In genomic region chr15:40894689-40895308, GRCh38 we compare ENCODE assay signal across 1 cellular context.
A peak's percentile ranks its signal among the peaks of the same experiment; 100 is the strongest.
TF ChIP-seq lines count a peak whose summit lies in the region.

No MANE protein-coding gene starts in this region.

TF ChIP-seq in HEK293, 187 proteins besides CTCF, POLR2A, EP300 and RAD21 (continued from another document and continues in another):
- no peak for TF ChIP-seq ZNF132 (tag by site-specific recombination; IDR thresholded peaks at IDR 0.05; ENCODE audit: borderline replicate concordance)
- TF ChIP-seq ZBTB10 (tag by site-specific recombination; IDR thresholded peaks at IDR 0.05), result no peak
- TF ChIP-seq ZNF791 (tag by site-specific recombination; IDR thresholded peaks at IDR 0.05), result no peak
- no peak for TF ChIP-seq IKZF3 (tag by site-specific recombination; IDR thresholded peaks at IDR 0.05)
- TF ChIP-seq WT1 (tag by site-specific recombination; IDR thresholded peaks at IDR 0.05), result no peak
- peak; percentile 23 for TF ChIP-seq SP2 (tag by site-specific recombination; IDR thresholded peaks at IDR 0.05)
- TF ChIP-seq ZNF248 (tag by site-specific recombination; IDR thresholded peaks at IDR 0.05), result no peak
- TF ChIP-seq REPIN1 (tag by site-specific recombination; IDR thresholded peaks at IDR 0.05; ENCODE audit: low read depth), result no peak
- TF ChIP-seq ELK4 (IDR thresholded peaks at IDR 0.05; ENCODE audit: borderline replicate concordance, low read depth, low read length), result no peak
- TF ChIP-seq ZNF768 (tag by site-specific recombination; IDR thresholded peaks at IDR 0.05), result no peak
- no peak for TF ChIP-seq ZNF610 (tag by site-specific recombination; IDR thresholded peaks at IDR 0.05; ENCODE audit: borderline replicate concordance)
- TF ChIP-seq ZNF404 (tag by site-specific recombination; IDR thresholded peaks at IDR 0.05), result no peak
- no peak for TF ChIP-seq ZNF324 (tag by site-specific recombination; IDR thresholded peaks at IDR 0.05)
- no peak for TF ChIP-seq KLF9 (tag by site-specific recombination; IDR thresholded peaks at IDR 0.05; ENCODE audit: low read depth)
- peak; percentile 81 for TF ChIP-seq ZNF335 (tag by site-specific recombination; conservative IDR thresholded peaks at IDR 0.05)
- no peak for TF ChIP-seq ZNF549 (tag by site-specific recombination; IDR thresholded peaks at IDR 0.05)
- no peak for TF ChIP-seq PBX3 (CRISPR knock-in tag; IDR thresholded peaks at IDR 0.05)
- TF ChIP-seq ZSCAN5A (tag by site-specific recombination; IDR thresholded peaks at IDR 0.05), result no peak
- peak; percentile 31; the same call in 1 of the 2 replicates for TF ChIP-seq GLIS2 (tag by site-specific recombination; IDR thresholded peaks at IDR 0.05)
- TF ChIP-seq ZNF792 (tag by site-specific recombination; IDR thresholded peaks at IDR 0.05), result no peak
- TF ChIP-seq ZNF596 (tag by site-specific recombination; IDR thresholded peaks at IDR 0.05), result no peak
- TF ChIP-seq ATF2 (tag by site-specific recombination; IDR thresholded peaks at IDR 0.05; ENCODE audit: low read depth), result no peak
- TF ChIP-seq ZBTB21 (tag by site-specific recombination; IDR thresholded peaks at IDR 0.05), result no peak
- no peak for TF ChIP-seq GFI1B (tag by site-specific recombination; IDR thresholded peaks at IDR 0.05)
- no peak for TF ChIP-seq ZNF24 (tag by site-specific recombination; IDR thresholded peaks at IDR 0.05)
- no peak for TF ChIP-seq ZNF510 (tag by site-specific recombination; IDR thresholded peaks at IDR 0.05; ENCODE audit: insufficient replicate concordance)
- TF ChIP-seq ZNF394 (tag by site-specific recombination; IDR thresholded peaks at IDR 0.05; ENCODE audit: borderline replicate concordance), result no peak
- TF ChIP-seq ZNF558 (tag by site-specific recombination; IDR thresholded peaks at IDR 0.05), result no peak
- TF ChIP-seq ZNF140 (tag by site-specific recombination; IDR thresholded peaks at IDR 0.05), result no peak
- TF ChIP-seq SP3 (tag by site-specific recombination; IDR thresholded peaks at IDR 0.05), result 0 out of 2 replicates have a peak, but pooled peaks have one; percentile 25
- no peak for TF ChIP-seq ZNF274 (IDR thresholded peaks at IDR 0.05; ENCODE audit: low read length)
- no peak for TF ChIP-seq ZNF274 (tag by site-specific recombination; IDR thresholded peaks at IDR 0.05; ENCODE audit: borderline replicate concordance)
- no peak for TF ChIP-seq ZEB2 (tag by site-specific recombination; IDR thresholded peaks at IDR 0.05)
- TF ChIP-seq ZIC2 (tag by site-specific recombination; IDR thresholded peaks at IDR 0.05), result peak; percentile 34; the same call in 1 of the 2 replicates
- TF ChIP-seq ZBTB49 (tag by site-specific recombination; IDR thresholded peaks at IDR 0.05; ENCODE audit: low read depth), result no peak
- no peak for TF ChIP-seq ZNF426 (tag by site-specific recombination; IDR thresholded peaks at IDR 0.05)
- TF ChIP-seq ZFP69B (tag by site-specific recombination; IDR thresholded peaks at IDR 0.05), result no peak
- no peak for TF ChIP-seq ZNF747 (tag by site-specific recombination; IDR thresholded peaks at IDR 0.05)
- TF ChIP-seq ZBTB20 (tag by site-specific recombination; IDR thresholded peaks at IDR 0.05), result peak; percentile 21; the same call in 1 of the 2 replicates
- TF ChIP-seq ZNF843 (tag by site-specific recombination; IDR thresholded peaks at IDR 0.05), result no peak
- TF ChIP-seq ZNF530 (tag by site-specific recombination; IDR thresholded peaks at IDR 0.05; ENCODE audit: low read depth), result no peak
- no peak for TF ChIP-seq ZBTB7A (tag by site-specific recombination; IDR thresholded peaks at IDR 0.05; ENCODE audit: low read depth)
- TF ChIP-seq EGR2 (tag by site-specific recombination; IDR thresholded peaks at IDR 0.05; ENCODE audit: low read depth), result 0 out of 2 replicates have a peak, but pooled peaks have one; percentile 5
- TF ChIP-seq ZNF280D (tag by site-specific recombination; IDR thresholded peaks at IDR 0.05), result no peak
- no peak for TF ChIP-seq ZNF2 (tag by site-specific recombination; IDR thresholded peaks at IDR 0.05)
- no peak; the same call in 1 of the 2 replicates for TF ChIP-seq ZFHX2 (tag by site-specific recombination; conservative IDR thresholded peaks at IDR 0.05)
- TF ChIP-seq PRDM10 (tag by site-specific recombination; IDR thresholded peaks at IDR 0.05), result no peak
- no peak for TF ChIP-seq ZBTB6 (tag by site-specific recombination; IDR thresholded peaks at IDR 0.05)
- TF ChIP-seq KLF10 (tag by site-specific recombination; IDR thresholded peaks at IDR 0.05), result no peak
- TF ChIP-seq ZNF211 (tag by site-specific recombination; IDR thresholded peaks at IDR 0.05; ENCODE audit: low read depth), result no peak
- TF ChIP-seq ZBTB8A (tag by site-specific recombination; IDR thresholded peaks at IDR 0.05), result peak; percentile 80
